33 cellular contexts compared by ENCODE assay signal in the genomic region with DNA sequence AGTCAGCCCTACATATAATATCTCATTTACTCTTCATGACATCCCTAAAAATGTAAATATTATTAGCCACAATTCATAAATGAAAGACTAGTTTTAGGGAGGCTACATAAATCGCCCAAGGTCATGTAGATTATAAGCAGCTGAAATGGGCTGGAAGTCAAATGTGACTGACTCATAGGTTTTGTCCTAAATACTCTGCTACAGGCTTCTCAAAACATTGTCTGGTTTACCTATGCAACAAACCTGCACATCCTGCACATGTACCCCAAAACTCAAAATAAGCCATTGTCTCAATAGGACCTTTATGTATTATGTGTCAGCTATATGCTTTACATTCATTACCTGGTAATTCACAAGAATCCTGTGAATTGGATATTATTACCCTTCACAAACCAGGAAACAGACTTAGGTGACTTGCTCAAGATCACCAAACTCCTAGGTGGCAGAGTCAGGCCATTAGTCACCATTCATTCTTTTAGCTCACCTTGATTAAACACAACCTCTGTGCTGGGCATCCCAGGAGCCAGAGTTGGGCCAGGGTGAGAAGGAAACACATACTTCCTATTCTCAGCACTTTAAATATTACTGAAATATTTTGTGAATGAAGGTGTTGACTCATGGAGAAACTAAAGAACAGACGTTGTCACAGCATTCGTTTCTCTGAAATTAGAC.
"Had no signal": no experiment of that assay in that cellular context is flagged by ENCODE, and none has a peak within 500 bp of the region (broad histone marks: within the 10 kb centered on the region; RNA-seq: fewer than 3 reads in every experiment).

No MANE protein-coding gene starts in this region.

- H3K9me3 Mint-ChIP-seq: activated CD8-positive, alpha-beta T cell treated with anti-CD3 and anti-CD28 coated beads for 36 hours; activated naive CD8-positive, alpha-beta T cell treated with anti-CD3 and anti-CD28 coated beads, Interleukin-2, amount 10 ng/mL, durations not matched to agents 7 days and 5 days; activated T-cell treated with anti-CD3 and anti-CD28 coated beads, Interleukin-2, amount 50 U/mL, for 24 hours; activated T-helper 2 cell treated with anti-CD3 and anti-CD28 coated beads, Interferon-gamma antibody, Interleukin-2, Interleukin-4, amounts not matched to agents 10 μg/mL and 5 μg/mL and 100 μg/mL, durations not matched to agents 14 hours and 24 hours and 36 hours had no signal

- H3K27me3 Mint-ChIP-seq: activated naive CD4-positive, alpha-beta T cell treated with anti-CD3 and anti-CD28 coated beads, Interleukin-2, amount 50 U/mL, for 24 hours; activated naive CD8-positive, alpha-beta T cell treated with anti-CD3 and anti-CD28 coated beads, Interleukin-2, amount 10 ng/mL, durations not matched to agents 7 days and 5 days; activated T-cell treated with anti-CD3 and anti-CD28 coated beads, Interleukin-2, amount 50 U/mL, for 24 hours had no signal

- DNase-seq: activated CD4-positive, alpha-beta T cell treated with anti-CD3 and anti-CD28 coated beads, Interleukin-2, amount 10 ng/mL, durations not matched to agents 24 days and 14 days; activated CD4-positive, alpha-beta T cell treated with anti-CD3 and anti-CD28 coated beads, Interleukin-2, amount 50 U/mL, for 4 hours; activated CD8-positive, alpha-beta T cell treated with anti-CD3 and anti-CD28 coated beads for 36 hours; activated gamma-delta T cell; activated naive CD4-positive, alpha-beta T cell treated with Interleukin-2 at 50 U/mL for 16 hours; activated naive CD8-positive, alpha-beta T cell treated with anti-CD3 and anti-CD28 coated beads, Interleukin-2, amount 10 ng/mL, durations not matched to agents 7 days and 5 days; activated T-cell treated with anti-CD3 and anti-CD28 coated beads, Interleukin-2, amount 50 U/mL, for 24 hours; body of pancreas; caudate nucleus; cerebellar nuclear complex; Karpas-422; KBM-7; MG63; NCI-H1048; NCI-H1105 treated with DMSO at 0.1 percent for 48 hours; NCI-H1436; NCI-H1694; NCI-H1930; NCI-H2081 treated with DMSO at 0.1 percent for 48 hours; NCI-H226; NCI-H446 treated with DMSO at 0.1 percent for 48 hours; NCI-H524; NCI-H69; NK-92 treated with Interleukin-12 subunit alpha and Interleukin-12 subunit beta, amount 100 ng/mL, for 24 hours; SHP77; SJCRH30 had no signal

- H3K4me1 Mint-ChIP-seq: activated CD4-positive, alpha-beta T cell treated with anti-CD3 and anti-CD28 coated beads, Interleukin-2, amount 10 ng/mL, durations not matched to agents 24 days and 14 days; activated naive CD8-positive, alpha-beta T cell treated with anti-CD3 and anti-CD28 coated beads, Interleukin-2, amount 10 ng/mL, durations not matched to agents 7 days and 5 days had no signal

- H3K27ac ChIP-seq: body of pancreas, breast epithelium, SJCRH30, SK-N-MC had no signal

- H3K27me3 ChIP-seq: body of pancreas, breast epithelium, MG63, SJCRH30 had no signal

- H3K36me3 ChIP-seq: breast epithelium, MG63, SJCRH30 had no signal

- H3K4me3 ChIP-seq: body of pancreas, breast epithelium, MG63, SJCRH30, SK-N-MC had no signal

- H3K4me3 Mint-ChIP-seq: activated CD4-positive, alpha-beta T cell treated with anti-CD3 and anti-CD28 coated beads, Interleukin-2, amount 10 ng/mL, durations not matched to agents 24 days and 14 days; activated CD8-positive, alpha-beta T cell treated with anti-CD3 and anti-CD28 coated beads for 36 hours; activated naive CD4-positive, alpha-beta T cell treated with anti-CD3 and anti-CD28 coated beads, Interleukin-2, amount 50 U/mL, for 24 hours; activated naive CD8-positive, alpha-beta T cell treated with anti-CD3 and anti-CD28 coated beads, Interleukin-2, amount 10 ng/mL, durations not matched to agents 7 days and 5 days; activated T-cell treated with anti-CD3 and anti-CD28 coated beads, Interleukin-2, amount 50 U/mL, for 24 hours; T-helper 1 cell treated with Interleukin-12 subunit alpha and Interleukin-12 subunit beta and Interleukin-4 antibody, amounts not matched to agents 30 μg/mL and 1 μg/mL, for 36 hours; T-helper 2 cell treated with Interferon-gamma antibody and Interleukin-4, amounts not matched to agents 5 μg/mL and 100 μg/mL, for 36 hours had no signal

- H3K27ac Mint-ChIP-seq: activated CD4-positive, alpha-beta T cell treated with anti-CD3 and anti-CD28 coated beads, Interleukin-2, amount 10 ng/mL, durations not matched to agents 24 days and 14 days; activated CD8-positive, alpha-beta T cell treated with anti-CD3 and anti-CD28 coated beads for 36 hours; activated naive CD4-positive, alpha-beta T cell treated with anti-CD3 and anti-CD28 coated beads, Interleukin-2, amount 50 U/mL, for 24 hours; activated naive CD8-positive, alpha-beta T cell treated with anti-CD3 and anti-CD28 coated beads, Interleukin-2, amount 10 ng/mL, durations not matched to agents 7 days and 5 days; activated T-cell treated with anti-CD3 and anti-CD28 coated beads, Interleukin-2, amount 50 U/mL, for 24 hours; activated T-helper 2 cell treated with anti-CD3 and anti-CD28 coated beads, Interferon-gamma antibody, Interleukin-2, Interleukin-4, amounts not matched to agents 10 μg/mL and 5 μg/mL and 100 μg/mL, durations not matched to agents 14 hours and 24 hours and 36 hours; T-helper 1 cell treated with Interleukin-12 subunit alpha and Interleukin-12 subunit beta and Interleukin-4 antibody, amounts not matched to agents 30 μg/mL and 1 μg/mL, for 36 hours; T-helper 2 cell treated with Interferon-gamma antibody and Interleukin-4, amounts not matched to agents 5 μg/mL and 100 μg/mL, for 36 hours had no signal

- H3K9me3 ChIP-seq: body of pancreas, breast epithelium, MG63, SJCRH30 had no signal

- ATAC-seq: activated CD8-positive, alpha-beta T cell treated with anti-CD3 and anti-CD28 coated beads for 36 hours; body of pancreas; Panc1 had no signal

- H3K4me1 ChIP-seq: body of pancreas, breast epithelium, SJCRH30 had no signal
